Comparison of ENCODE assay signal across 1 cellular context in genomic region chr9:14313951-14314423, GRCh38.
A peak's percentile ranks its signal among the peaks of the same experiment; 100 is the strongest.
TF ChIP-seq lines count a peak whose summit lies in the region.

TSS of gene NFIB (minus strand) at chr9:14314141. CDS start at chr9:14313511, 630 bp downstream.

TF ChIP-seq in K562, 482 proteins besides CTCF, POLR2A, EP300 and RAD21 (continued from another document):
- 0 out of 4 replicates have a peak, but pooled peaks of 1 of the 2 experiments have one; percentile 47 for TF ChIP-seq UBTF (IDR thresholded peaks at IDR 0.05; ENCODE audit: borderline replicate concordance in 1 of 2, low read depth in 2 of 2, low read length in 2 of 2)
TF ChIP-seq in K562: peak in this region for 4.
